ENCODE assay signal across 18 cellular contexts in the genomic region with DNA sequence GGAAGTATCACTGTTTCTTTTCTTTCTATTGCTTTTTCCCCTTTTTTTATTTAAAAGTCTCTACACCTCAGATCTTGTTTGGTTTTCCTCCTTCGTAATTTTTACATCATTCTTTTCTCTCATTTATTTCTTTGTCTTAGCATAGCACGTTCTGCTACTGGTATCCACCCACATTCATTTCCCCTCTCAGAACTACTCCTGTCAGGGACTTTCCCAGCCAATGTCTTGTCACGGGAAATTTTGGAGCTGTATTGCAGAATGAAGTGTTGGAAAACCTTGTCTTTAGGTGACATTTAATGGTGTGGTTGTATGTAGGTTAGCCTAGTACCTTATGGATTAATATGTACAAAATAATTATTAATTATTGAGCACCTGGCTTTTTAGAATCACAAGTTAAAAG. TPM values are rescaled to one million over a fixed set of nuclear protein-coding genes. Genes with fewer than 3 reads are reported as not detected.
DNase-seq lines count a peak whose midpoint lies in the region; ATAC-seq, FAIRE-seq and TF ChIP-seq lines count a peak whose summit lies in the region.
"Had no signal": no experiment of that assay in that cellular context is flagged by ENCODE, and none has a peak within 500 bp of the region (broad histone marks: within the 10 kb centered on the region; RNA-seq: fewer than 3 reads in every experiment).

No MANE protein-coding gene starts in this region.

- intact Hi-C loops in left cardiac atrium (cut with DNase I): no loop called here
- intact Hi-C loops in GM12878 (cut with micrococcal nuclease; ENCODE audit: unreplicated experiment): no loop called here

- peak; percentile 41 for FAIRE-seq in GM12878 (lab: Jason Lieb, UNC)
- FAIRE-seq: keratinocyte, small intestine had no signal

- TF ChIP-seq POLR2A in GM12878 (IDR thresholded peaks at IDR 0.05; ENCODE audit: low read depth, low read length): no peak

- 0% methylated on average over 3 of the region's 3 CpGs for WGBS in GM12878 (ENCODE audit: insufficient coverage, insufficient replicate concordance, low lambda C conversion rate, missing lambda C conversion rate)

- no peak overlapping the region for H2AFZ ChIP-seq in GM12878 (ENCODE audit: control insufficient read depth, low read depth, low read length)
- H2AFZ ChIP-seq: GM23338 had no signal

- no peaks in the 10 kb centered on the region for H3K79me2 ChIP-seq in GM12878 (ENCODE audit: control insufficient read depth, insufficient read depth, low read length)

- H3K9me3 ChIP-seq in right atrium auricular region: no peaks in the 10 kb centered on the region
- no peaks in the 10 kb centered on the region for H3K9me3 ChIP-seq in GM12878 (replicated peaks; ENCODE audit: control insufficient read depth, insufficient read depth, low read length)
- H3K9me3 ChIP-seq: adrenal gland, BLaER1, thoracic aorta had no signal

- peaks cover 37% of the 10 kb centered on the region for H3K36me3 ChIP-seq in right atrium auricular region
- peaks cover 17 to 20% of the 10 kb centered on the region in 2 experiments for H3K36me3 ChIP-seq in GM12878 (ENCODE audit: control insufficient read depth in 2 of 2, insufficient read depth in 2 of 2, low read length in 1 of 2)

- H3K4me3 ChIP-seq in right atrium auricular region (no peak overlapping the region), GM12878 (no peak overlapping the region)
- H3K4me3 ChIP-seq: adrenal gland, BLaER1, coronary artery, GM23338, thoracic aorta had no signal

- H3K9ac ChIP-seq in GM12878 (ENCODE audit: control insufficient read depth, insufficient read depth, low read length): no peak overlapping the region
- H3K9ac ChIP-seq: BLaER1 had no signal

- SMC1A ChIA-PET in GM12878 (lab: Charles Lee; ENCODE audit: uncharacterized antibody, unreplicated experiment): no interaction called here

- in situ Hi-C loops in GM12878 (cut with MboI): no loop called here

- no peaks in the 10 kb centered on the region for H4K20me1 ChIP-seq in GM12878 (ENCODE audit: control insufficient read depth, insufficient read depth)
- H4K20me1 ChIP-seq: BLaER1 had no signal

- H3K27ac ChIP-seq in right atrium auricular region (peak overlapping the region in 1 of 2 donors; percentile 68), GM12878 (ENCODE audit: control insufficient read depth, insufficient read depth) (peak overlapping the region; percentile 76), temporal lobe (ENCODE audit: low read depth, low read length) (peak overlapping the region; percentile 100)
- H3K27ac ChIP-seq: adrenal gland, BLaER1, thoracic aorta had no signal

- H3K4me1 ChIP-seq in right atrium auricular region (peaks cover 0 to 19% of the 10 kb centered on the region in 2 donors), GM12878 (ENCODE audit: control insufficient read depth, insufficient read depth, low read length) (peaks cover 29% of the 10 kb centered on the region)
- H3K4me1 ChIP-seq: BLaER1 had no signal

- BruUV-seq in GM12878 (replicated peaks; lab: Mats Ljungman, UMichigan): no TSS peak

- TF ChIP-seq RAD21 in GM12878 (IDR thresholded peaks at IDR 0.05; ENCODE audit: insufficient read depth, low read depth, low read length): no peak

- DNase-seq in right atrium auricular region (ENCODE audit: low spot score): peak; percentile 11
- DNase-seq in left cardiac atrium: no peak
- DNase-seq in GM20000 (ENCODE audit: low spot score): peak; percentile 54
- DNase-seq in GM12878 (ENCODE audit: low read depth, low spot score): no peak
- DNase-seq in AG08395 (ENCODE audit: low spot score): no peak
- no peak for DNase-seq in pons (ENCODE audit: low spot score)
- DNase-seq in AG20443 (ENCODE audit: low spot score): no peak
- DNase-seq: glutamatergic neuron, NCI-H1048, NCI-H2171, small intestine had no signal

- peak overlapping the region; percentile 18; the same call in 1 of the 2 replicates for H3K4me2 ChIP-seq in GM12878 (ENCODE audit: control insufficient read depth, insufficient read depth)
- H3K4me2 ChIP-seq: BLaER1, GM23338 had no signal

- CTCF ChIA-PET in GM12878 (lab: Yijun Ruan, JAX): interaction anchor here (0.7 to 1.3 kb wide), 3 partner anchors 18 to 103 kb away, joined by 3 to 4 read pairs (median 3); no protein-coding TSS in a partner anchor

- TF ChIP-seq EP300 in GM12878 (IDR thresholded peaks at IDR 0.05; ENCODE audit: borderline replicate concordance in 1 of 2, control insufficient read depth in 1 of 2, low read depth in 2 of 2, low read length in 2 of 2): no peak

- H3K27me3 ChIP-seq in right atrium auricular region (no peaks in the 10 kb centered on the region), GM12878 (replicated peaks in 1 of 2; ENCODE audit: control insufficient read depth in 2 of 2, insufficient read depth in 2 of 2, low read length in 1 of 2) (no peaks in the 10 kb centered on the region)
- H3K27me3 ChIP-seq: adrenal gland, BLaER1 had no signal

- RAD21 ChIA-PET in GM12878 (lab: Charles Lee; ENCODE audit: unreplicated experiment): interaction anchor here (0.6 kb wide), 1 partner anchor 133 kb away, joined by 3 read pairs; no protein-coding TSS in a partner anchor

- TF ChIP-seq CTCF in right atrium auricular region (IDR thresholded peaks at IDR 0.05) (no peak), GM20000 (IDR thresholded peaks at IDR 0.05; ENCODE audit: extremely low read depth, missing control alignments) (no peak), GM12878 (IDR thresholded peaks at IDR 0.05 in 2 of 3, conservative IDR thresholded peaks at IDR 0.05 in 1 of 3; ENCODE audit: control insufficient read depth in 2 of 3, extremely low read depth in 1 of 3, insufficient read depth in 1 of 3, low read depth in 3 of 3, low read length in 3 of 3) (no peak)

- POLR2A ChIA-PET in GM12878 (lab: Charles Lee): interaction anchor here (1.0 kb wide), 1 partner anchor 10 kb away, joined by 3 read pairs; no protein-coding TSS in a partner anchor

- ATAC-seq in left cardiac atrium (no peak), GM12878 (peak; percentile 72)
- ATAC-seq: GM23338 had no signal

TF ChIP-seq in GM12878, 131 proteins besides CTCF, POLR2A, EP300 and RAD21 (continues in another document):
- TF ChIP-seq KLF5 (IDR thresholded peaks at IDR 0.05; ENCODE audit: partially characterized antibody): no peak

RNA-seq across cellular contexts. Expression of a gene that starts 34.0 kb away (rescaled TPM):
- 1 to 10 TPM; 8.2 to 9.9 TPM for total RNA-seq in right atrium auricular region
- total RNA-seq in left cardiac atrium: 10 to 100 TPM in 1 of 2 donors, 1 to 10 TPM in 1; 8.0 to 12.3 TPM
- total RNA-seq in GM12878 (2013; cell fraction: nucleolus; rRNA removed): 98.7 and 112 TPM in 2 replicates
- 22.3 and 31.7 TPM in 2 replicates for total RNA-seq in GM12878 (2014; rRNA removed)
- total RNA-seq in GM12878 (2014; rRNA removed; fragmentation: Illumina TruSeq; extraction: Trizol): 20.4 and 20.7 TPM in 2 replicates
- total RNA-seq in GM12878 (2021): 49.1 and 51.7 TPM in 2 replicates
- polyA plus RNA-seq in GM12878 (2011; ENCODE audit: low read depth): 16.7 TPM
- polyA plus RNA-seq in GM12878 (2011; rRNA removed): 35.9 and 50.8 TPM in 2 replicates
- 47.3 and 57.9 TPM in 2 replicates for polyA plus RNA-seq in GM12878 (2011; cell fraction: cytosol; rRNA removed)
- polyA plus RNA-seq in GM12878 (2011; cell fraction: nucleus; rRNA removed): 174 and 209 TPM in 2 replicates
- polyA plus RNA-seq in GM12878 (2012): 13.6 and 19.5 TPM in 2 replicates
- 62.7 and 63.1 TPM in 2 replicates for polyA plus RNA-seq in GM12878 (2014; fragmentation: Illumina TruSeq; extraction: Trizol)
- 10 to 100 TPM; 16.6 to 18.7 TPM for polyA plus RNA-seq in GM12878 (2014; fragmentation: Nextera tagmentation; extraction: Ambion mirVana)
- 34.1 and 35.7 TPM in 2 replicates for polyA plus RNA-seq in GM12878 (2014; rRNA removed)
- 10 to 100 TPM; 27.5 to 38.0 TPM for polyA plus RNA-seq in GM12878 (2016; fragmentation: Nextera tagmentation; extraction: Ambion mirVana)
- 80.0 and 87.2 TPM in 2 replicates for polyA minus RNA-seq in GM12878 (2011; rRNA and poly(A)+ RNA removed)
- 17.5 and 19.5 TPM in 2 replicates for polyA minus RNA-seq in GM12878 (2011; cell fraction: cytosol; rRNA and poly(A)+ RNA removed)
- polyA minus RNA-seq in GM12878 (2011; cell fraction: nucleus; rRNA and poly(A)+ RNA removed): 64.6 and 98.3 TPM in 2 replicates
- 9.6 TPM for total RNA-seq in temporal lobe

RNA-seq across cellular contexts. Expression of a gene that starts 37.3 kb away (rescaled TPM):
- 10 to 100 TPM; 17.2 to 23.4 TPM for total RNA-seq in right atrium auricular region
- 10 to 100 TPM; 13.8 to 17.4 TPM for total RNA-seq in left cardiac atrium
- 0.27 and 0.79 TPM in 2 replicates for total RNA-seq in GM12878 (2013; cell fraction: nucleolus; rRNA removed)
- 0.28 and 0.60 TPM in 2 replicates for total RNA-seq in GM12878 (2014; rRNA removed)
- not detected in 2 replicates for total RNA-seq in GM12878 (2014; rRNA removed; fragmentation: Illumina TruSeq; extraction: Trizol)
- 0.61 and 0.72 TPM in 2 replicates for total RNA-seq in GM12878 (2021)
- polyA plus RNA-seq in GM12878 (2011; ENCODE audit: low read depth): not detected
- polyA plus RNA-seq in GM12878 (2011; rRNA removed): 0.11 and 0.19 TPM in 2 replicates
- polyA plus RNA-seq in GM12878 (2011; cell fraction: cytosol; rRNA removed): 0.32 and 0.34 TPM in 2 replicates
- polyA plus RNA-seq in GM12878 (2011; cell fraction: nucleus; rRNA removed): 0.16 and 0.28 TPM in 2 replicates
- 0.27 and 0.43 TPM in 2 replicates for polyA plus RNA-seq in GM12878 (2012)
- 0.22 TPM in 1 of 2 replicates, not detected in the other for polyA plus RNA-seq in GM12878 (2014; fragmentation: Illumina TruSeq; extraction: Trizol)
- under 1 TPM in 1 of 2 experiments, not detected in 1; 0.13 TPM for polyA plus RNA-seq in GM12878 (2014; fragmentation: Nextera tagmentation; extraction: Ambion mirVana)
- 0.10 and 0.35 TPM in 2 replicates for polyA plus RNA-seq in GM12878 (2014; rRNA removed)
- under 1 TPM; 0.12 to 0.14 TPM for polyA plus RNA-seq in GM12878 (2016; fragmentation: Nextera tagmentation; extraction: Ambion mirVana)
- 0.21 TPM in 1 of 2 replicates, not detected in the other for polyA minus RNA-seq in GM12878 (2011; rRNA and poly(A)+ RNA removed)
- not detected in 2 replicates for polyA minus RNA-seq in GM12878 (2011; cell fraction: cytosol; rRNA and poly(A)+ RNA removed)
- polyA minus RNA-seq in GM12878 (2011; cell fraction: nucleus; rRNA and poly(A)+ RNA removed): not detected in 2 replicates
- 4.4 TPM for total RNA-seq in temporal lobe

Comparison
In these comparisons a context has a peak if more than half of its experiments do, and no peak if none do; other contexts are left out.
1. DNase-seq: peak in right atrium auricular region (single experiment) and GM20000 (single experiment); none in left cardiac atrium (single experiment), GM12878 (single experiment), AG08395 (single experiment), pons (single experiment) and AG20443 (single experiment).